In the genomic region with DNA sequence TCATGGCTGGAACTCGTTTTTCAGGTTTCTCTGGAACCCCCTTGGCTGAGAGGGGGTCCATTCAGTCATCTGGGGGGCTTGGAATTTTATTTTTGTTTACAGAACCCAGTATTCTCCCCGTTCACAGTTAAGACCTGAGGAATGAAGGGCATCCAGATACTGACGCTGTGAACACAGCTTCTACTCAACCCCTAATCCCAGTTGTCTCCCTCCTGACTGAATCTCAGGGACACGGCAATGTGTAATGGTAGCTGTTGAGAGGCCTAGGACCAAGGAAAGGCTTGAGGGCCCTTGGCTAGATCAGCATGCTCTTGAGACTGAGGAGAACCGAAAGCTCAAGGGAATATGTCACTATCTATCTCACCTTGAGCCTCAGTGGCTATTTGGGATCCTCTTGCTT, we compare ENCODE assay signal across 1 cellular context.
TF ChIP-seq lines count a peak whose summit lies in the region.

No MANE protein-coding gene starts in this region.

TF ChIP-seq in H1, 55 proteins besides CTCF, POLR2A, EP300 and RAD21:
- TF ChIP-seq RBBP5 (IDR thresholded peaks at IDR 0.05; ENCODE audit: borderline replicate concordance, low read depth, low read length) (peak; percentile 20; the same call in 1 of the 2 replicates), SP1 (IDR thresholded peaks at IDR 0.05; ENCODE audit: low read depth, low read length) (0 out of 2 replicates have a peak, but pooled peaks have one; percentile 41), CBX8 (IDR thresholded peaks at IDR 0.05; ENCODE audit: borderline replicate concordance, low read depth, low read length) (no peak)
TF ChIP-seq in H1: peak in this region for 2.
